Comparison of ENCODE assay signal across 21 cellular contexts in the genomic region with DNA sequence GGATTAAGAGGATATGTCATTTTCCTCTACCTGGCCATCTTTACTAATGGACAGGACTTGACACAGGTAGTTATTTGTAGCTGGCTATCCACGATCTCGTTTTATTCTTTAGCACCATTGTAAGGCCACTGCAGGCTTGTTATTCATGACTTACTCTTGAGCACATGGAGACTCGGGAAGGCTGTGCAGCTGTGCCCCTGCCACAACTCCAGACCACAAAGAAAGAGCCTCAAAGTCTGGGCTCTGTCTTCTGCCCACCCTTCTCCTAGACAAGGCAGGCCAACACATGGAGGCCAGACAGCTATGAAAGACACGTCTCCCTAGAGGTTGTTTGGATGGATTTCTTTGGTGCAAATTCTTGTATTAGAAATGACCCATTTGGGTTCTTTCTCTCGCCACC.
DNase-seq lines count a peak whose midpoint lies in the region; ATAC-seq and TF ChIP-seq lines count a peak whose summit lies in the region.
"Had no signal": no experiment of that assay in that cellular context is flagged by ENCODE, and none has a peak within 500 bp of the region (broad histone marks: within the 10 kb centered on the region; RNA-seq: fewer than 3 reads in every experiment).

No MANE protein-coding gene starts in this region.

- 68% methylated on average over 5 of the region's 5 CpGs for WGBS in suprapubic skin

- no peaks in the 10 kb centered on the region for H3K36me3 Mint-ChIP-seq in mesothelial cell of epicardium
- no peaks in the 10 kb centered on the region for H3K36me3 Mint-ChIP-seq in activated T-cell treated with anti-CD3 and anti-CD28 coated beads, Interleukin-2, amount 50 U/mL, for 72 hours (ENCODE audit: insufficient read depth in 2 of 2)
- H3K36me3 Mint-ChIP-seq: CD8-positive, alpha-beta memory T cell; IgD-negative memory B cell had no signal

- no peak for ATAC-seq in left ventricle myocardium superior
- ATAC-seq in activated T-cell treated with anti-CD3 and anti-CD28 coated beads, Interleukin-2, amount 50 U/mL, for 72 hours (replicated peaks in 1 of 2) = no peak

- TF ChIP-seq CTCF in mesothelial cell of epicardium (IDR thresholded peaks at IDR 0.05; ENCODE audit: unreplicated experiment) (no peak), suprapubic skin (IDR thresholded peaks at IDR 0.05) (no peak)

- no peak for TF ChIP-seq POLR2A in suprapubic skin (IDR thresholded peaks at IDR 0.05)

- H3K4me1 Mint-ChIP-seq in mesothelial cell of epicardium = peaks cover 47% of the 10 kb centered on the region
- no peaks in the 10 kb centered on the region for H3K4me1 Mint-ChIP-seq in activated T-cell treated with anti-CD3 and anti-CD28 coated beads, Interleukin-2, amount 50 U/mL, for 72 hours (ENCODE audit: low read depth)
- H3K4me1 Mint-ChIP-seq: CD8-positive, alpha-beta memory T cell; IgD-negative memory B cell had no signal

- DNase-seq in NCI-H748 (lab: John Stamatoyannopoulos, UW; ENCODE audit: unreplicated experiment) = peak; percentile 48
- DNase-seq in NCI-H748 treated with DMSO at 0.1 percent for 48 hours (lab: John Stamatoyannopoulos, UW) = no peak
- peak; percentile 50 for DNase-seq in RPMI8226
- no peak for DNase-seq in mesothelial cell of epicardium (ENCODE audit: low spot score in 2 of 2, unreplicated experiment in 2 of 2)
- no peak for DNase-seq in suprapubic skin (ENCODE audit: low spot score in 2 of 2)
- no peak for DNase-seq in left ventricle myocardium superior
- no peak for DNase-seq in activated T-cell treated with anti-CD3 and anti-CD28 coated beads, Interleukin-2, amount 50 U/mL, for 72 hours
- DNase-seq in NCI-H187 (lab: John Stamatoyannopoulos, UW) = no peak
- DNase-seq: Calu3; CD8-positive, alpha-beta memory T cell; GDM1; H7; MG63; NCI-H1048; NCI-H1417 treated with DMSO at 0.1 percent for 48 hours; NCI-H2029; NCI-H2227 treated with DMSO at 0.1 percent for 48 hours; NCI-H510A; NCI-H774 had no signal

- no peak overlapping the region for H3K4me3 Mint-ChIP-seq in mesothelial cell of epicardium
- no peak overlapping the region for H3K4me3 Mint-ChIP-seq in activated T-cell treated with anti-CD3 and anti-CD28 coated beads, Interleukin-2, amount 50 U/mL, for 72 hours
- H3K4me3 Mint-ChIP-seq: CD8-positive, alpha-beta memory T cell; IgD-negative memory B cell had no signal

- H3K27ac Mint-ChIP-seq in mesothelial cell of epicardium = peak overlapping the region; percentile 96
- H3K27ac Mint-ChIP-seq in activated T-cell treated with anti-CD3 and anti-CD28 coated beads, Interleukin-2, amount 50 U/mL, for 72 hours = no peak overlapping the region
- H3K27ac Mint-ChIP-seq: CD8-positive, alpha-beta memory T cell; IgD-negative memory B cell had no signal

- H3K36me3 ChIP-seq in suprapubic skin = no peaks in the 10 kb centered on the region
- H3K36me3 ChIP-seq: MG63 had no signal

- TF ChIP-seq EP300 in suprapubic skin (IDR thresholded peaks at IDR 0.05) = no peak

- intact Hi-C loops in left ventricle myocardium superior (cut with micrococcal nuclease) = no loop called here

- H3K4me1 ChIP-seq in suprapubic skin = peaks cover 8% of the 10 kb centered on the region

- no peaks in the 10 kb centered on the region for H3K9me3 ChIP-seq in suprapubic skin
- H3K9me3 ChIP-seq: MG63 had no signal

- H3K4me3 ChIP-seq in suprapubic skin = no peak overlapping the region
- H3K4me3 ChIP-seq: MG63 had no signal

- H3K27ac ChIP-seq in suprapubic skin = peak overlapping the region; percentile 55
- H3K27ac ChIP-seq: C4-2B had no signal

- H3K27me3 ChIP-seq in suprapubic skin = no peaks in the 10 kb centered on the region
- H3K27me3 ChIP-seq: MG63 had no signal

- no peaks in the 10 kb centered on the region for H3K9me3 Mint-ChIP-seq in mesothelial cell of epicardium
- H3K9me3 Mint-ChIP-seq in activated T-cell treated with anti-CD3 and anti-CD28 coated beads, Interleukin-2, amount 50 U/mL, for 72 hours = no peaks in the 10 kb centered on the region
- H3K9me3 Mint-ChIP-seq: IgD-negative memory B cell had no signal

- no peaks in the 10 kb centered on the region for H3K27me3 Mint-ChIP-seq in mesothelial cell of epicardium (ENCODE audit: low read depth)
- H3K27me3 Mint-ChIP-seq in activated T-cell treated with anti-CD3 and anti-CD28 coated beads, Interleukin-2, amount 50 U/mL, for 72 hours (ENCODE audit: low read depth) = peaks cover 12% of the 10 kb centered on the region

Comparison
In these comparisons a context has a peak if more than half of its experiments do, and no peak if none do; other contexts are left out.
1. DNase-seq: peak in NCI-H748 (single experiment) and RPMI8226 (single experiment); none in NCI-H748 treated with DMSO at 0.1 percent for 48 hours (single experiment), mesothelial cell of epicardium (0 of 2), suprapubic skin (0 of 2), left ventricle myocardium superior (single experiment), activated T-cell treated with anti-CD3 and anti-CD28 coated beads, Interleukin-2, amount 50 U/mL, for 72 hours (0 of 2) and NCI-H187 (0 of 2).